In genomic region chr12:91935299-91935698, GRCh38 we compare ENCODE assay signal across 17 cellular contexts.
DNase-seq lines count a peak whose midpoint lies in the region; ATAC-seq and TF ChIP-seq lines count a peak whose summit lies in the region.
"Had no signal": no experiment of that assay in that cellular context is flagged by ENCODE, and none has a peak within 500 bp of the region (broad histone marks: within the 10 kb centered on the region; RNA-seq: fewer than 3 reads in every experiment).

No MANE protein-coding gene starts in this region.

- H3K27me3 ChIP-seq in DND-41 (ENCODE audit: insufficient read depth, low read length, poor library complexity): no peaks in the 10 kb centered on the region
- H3K27me3 ChIP-seq in aorta (ENCODE audit: control insufficient read depth in 1 of 2, insufficient read depth in 2 of 2, low read length in 1 of 2): no peaks in the 10 kb centered on the region
- H3K27me3 ChIP-seq: BE2C had no signal

- H3K9me3 Mint-ChIP-seq in activated CD8-positive, alpha-beta T cell treated with anti-CD3 and anti-CD28 coated beads, Interleukin-2, amount 10 ng/mL, durations not matched to agents 7 days and 5 days (ENCODE audit: insufficient read depth): no peaks in the 10 kb centered on the region
- H3K9me3 Mint-ChIP-seq: CD8-positive, alpha-beta T cell had no signal

- H4K20me1 ChIP-seq in DND-41 (ENCODE audit: insufficient read depth, low read length): no peaks in the 10 kb centered on the region

- no peak for TF ChIP-seq POLR2A in NB4 (IDR thresholded peaks at IDR 0.05; ENCODE audit: extremely low read depth, insufficient read length)

- ATAC-seq in DND-41 (ENCODE audit: insufficient read depth, low read depth) (no peak), GM21619 (IDR thresholded peaks at IDR 0.05; ENCODE audit: unreplicated experiment) (no peak), aorta (ENCODE audit: low FRiP score) (no peak)
- no peak for ATAC-seq in activated CD8-positive, alpha-beta T cell treated with anti-CD3 and anti-CD28 coated beads, Interleukin-2, amount 10 ng/mL, durations not matched to agents 7 days and 5 days
- ATAC-seq: A549; CD8-positive, alpha-beta T cell; HCT116 had no signal

- no peaks in the 10 kb centered on the region for H3K36me3 ChIP-seq in DND-41 (ENCODE audit: insufficient read depth, low read length)
- no peaks in the 10 kb centered on the region for H3K36me3 ChIP-seq in aorta (ENCODE audit: control insufficient read depth in 1 of 2, insufficient read depth in 2 of 2, low read length in 1 of 2)
- H3K36me3 ChIP-seq: BE2C had no signal

- H3K27ac Mint-ChIP-seq in activated CD8-positive, alpha-beta T cell treated with anti-CD3 and anti-CD28 coated beads, Interleukin-2, amount 10 ng/mL, durations not matched to agents 7 days and 5 days: no peak overlapping the region
- H3K27ac Mint-ChIP-seq: CD8-positive, alpha-beta T cell had no signal

- no peak for TF ChIP-seq CTCF in DND-41 (IDR thresholded peaks at IDR 0.05; ENCODE audit: borderline replicate concordance, extremely low read depth, low read length, poor library complexity, severe bottlenecking)
- TF ChIP-seq CTCF in NB4 (IDR thresholded peaks at IDR 0.05; ENCODE audit: low read depth, low read length): no peak

- H3K4me1 ChIP-seq in DND-41 (ENCODE audit: insufficient read depth, low read length) (no peaks in the 10 kb centered on the region), aorta (ENCODE audit: control insufficient read depth in 1 of 2, insufficient read depth in 2 of 2, low read length in 2 of 2) (no peaks in the 10 kb centered on the region)
- H3K4me1 ChIP-seq: BE2C had no signal

- H2AFZ ChIP-seq in DND-41 (ENCODE audit: low read depth, low read length): 0 out of 2 replicates have a peak overlapping the region, but pooled peaks have one; percentile 19

- intact Hi-C loops in aorta (cut with DNase I): no loop called here

- CTCF ChIA-PET in activated CD8-positive, alpha-beta T cell treated with anti-CD3 and anti-CD28 coated beads, Interleukin-2, amount 10 ng/mL, durations not matched to agents 7 days and 5 days (lab: Charles Lee): no interaction called here

- H3K79me2 ChIP-seq in DND-41 (ENCODE audit: insufficient read depth, low read length): no peaks in the 10 kb centered on the region

- H3K27ac ChIP-seq in DND-41 (ENCODE audit: low read length) (no peak overlapping the region), aorta (ENCODE audit: low read depth in 1 of 2, low read length in 2 of 2) (no peak overlapping the region)
- H3K27ac ChIP-seq: A549, C4-2B had no signal

- H3K4me3 ChIP-seq in DND-41 (ENCODE audit: low read depth in 1 of 2, low read length in 2 of 2): no peak overlapping the region
- no peak overlapping the region for H3K4me3 ChIP-seq in NB4 (ENCODE audit: low read depth, low read length)
- H3K4me3 ChIP-seq in aorta (ENCODE audit: low read length in 2 of 2): no peak overlapping the region
- H3K4me3 ChIP-seq: A549 had no signal

- no peak overlapping the region for H3K4me3 Mint-ChIP-seq in activated CD8-positive, alpha-beta T cell treated with anti-CD3 and anti-CD28 coated beads, Interleukin-2, amount 10 ng/mL, durations not matched to agents 7 days and 5 days
- H3K4me3 Mint-ChIP-seq: CD8-positive, alpha-beta T cell had no signal

- no peaks in the 10 kb centered on the region for H3K4me1 Mint-ChIP-seq in activated CD8-positive, alpha-beta T cell treated with anti-CD3 and anti-CD28 coated beads, Interleukin-2, amount 10 ng/mL, durations not matched to agents 7 days and 5 days (ENCODE audit: low read depth)

- H3K9me3 ChIP-seq in DND-41 (ENCODE audit: insufficient read depth, low read length, severe bottlenecking): no peaks in the 10 kb centered on the region
- no peaks in the 10 kb centered on the region for H3K9me3 ChIP-seq in aorta (ENCODE audit: control insufficient read depth, low read length)
- H3K9me3 ChIP-seq: A549, BE2C had no signal

- WGBS in aorta, 2 donors: 96 to 99% methylated on average over 2 of the region's 2 CpGs

- H3K9ac ChIP-seq in DND-41 (ENCODE audit: low read depth, low read length): no peak overlapping the region

- peaks cover 2% of the 10 kb centered on the region for H3K36me3 Mint-ChIP-seq in activated CD8-positive, alpha-beta T cell treated with anti-CD3 and anti-CD28 coated beads, Interleukin-2, amount 10 ng/mL, durations not matched to agents 7 days and 5 days (ENCODE audit: low read depth)
- H3K36me3 Mint-ChIP-seq: CD8-positive, alpha-beta T cell had no signal

- DNase-seq in CD1c-positive myeloid dendritic cell (ENCODE audit: extremely low spot score) (peak; percentile 9), DND-41 (no peak), NB4 (ENCODE audit: low read depth) (peak; percentile 49), left kidney (ENCODE audit: low read depth, low spot score) (peak; percentile 77), aorta (no peak), NCI-H1436 (lab: John Stamatoyannopoulos, UW) (no peak)
- DNase-seq in activated CD8-positive, alpha-beta T cell treated with anti-CD3 and anti-CD28 coated beads, Interleukin-2, amount 10 ng/mL, durations not matched to agents 7 days and 5 days: no peak
- DNase-seq: BE2C; CD8-positive, alpha-beta T cell; COR-L47; DMS153; DMS79 treated with DMSO at 0.1 percent for 48 hours; GDM1 had no signal

- H3K27me3 Mint-ChIP-seq in activated CD8-positive, alpha-beta T cell treated with anti-CD3 and anti-CD28 coated beads, Interleukin-2, amount 10 ng/mL, durations not matched to agents 7 days and 5 days (ENCODE audit: low read depth): no peaks in the 10 kb centered on the region

- no peak overlapping the region for H3K4me2 ChIP-seq in DND-41 (ENCODE audit: insufficient read depth, low read length)
- H3K4me2 ChIP-seq: A549 had no signal

- POLR2A ChIA-PET in activated CD8-positive, alpha-beta T cell treated with anti-CD3 and anti-CD28 coated beads, Interleukin-2, amount 10 ng/mL, durations not matched to agents 7 days and 5 days (lab: Charles Lee): no interaction called here

Comparison
In these comparisons a context has a peak if more than half of its experiments do, and no peak if none do; other contexts are left out.
1. DNase-seq: peak in CD1c-positive myeloid dendritic cell (single experiment), NB4 (single experiment) and left kidney (single experiment); none in DND-41 (single experiment), aorta (0 of 2), NCI-H1436 (single experiment) and activated CD8-positive, alpha-beta T cell treated with anti-CD3 and anti-CD28 coated beads, Interleukin-2, amount 10 ng/mL, durations not matched to agents 7 days and 5 days (single experiment).